In genomic region chr4:157076578-157076947, GRCh38 we compare ENCODE assay signal across 10 cellular contexts. TPM values are rescaled to one million over a fixed set of nuclear protein-coding genes. Genes with fewer than 3 reads are reported as not detected.
DNase-seq lines count a peak whose midpoint lies in the region; ATAC-seq and TF ChIP-seq lines count a peak whose summit lies in the region.
"Had no signal": no experiment of that assay in that cellular context is flagged by ENCODE, and none has a peak within 500 bp of the region (broad histone marks: within the 10 kb centered on the region; RNA-seq: fewer than 3 reads in every experiment).

No MANE protein-coding gene starts in this region.

- DNase-seq in AG04450 (ENCODE audit: low read depth, low spot score) (no peak), NCI-H2029 treated with DMSO at 0.1 percent for 48 hours (lab: John Stamatoyannopoulos, UW) (peak; percentile 8), myocyte (ENCODE audit: low read depth) (peak; percentile 13), ureter (ENCODE audit: low spot score) (no peak), GM19238 (ENCODE audit: insufficient read length, low spot score) (no peak)
- DNase-seq in activated naive CD4-positive, alpha-beta T cell treated with anti-CD3 and anti-CD28 coated beads, Interleukin-2, amount 10 ng/mL, durations not matched to agents 7 days and 5 days: no peak
- DNase-seq: DND-41, natural killer cell had no signal

- POLR2A ChIA-PET in AG04450 (lab: Yijun Ruan, JAX): no interaction called here

- H3K27me3 Mint-ChIP-seq in activated naive CD4-positive, alpha-beta T cell treated with anti-CD3 and anti-CD28 coated beads, Interleukin-2, amount 10 ng/mL, durations not matched to agents 7 days and 5 days: peaks cover 16% of the 10 kb centered on the region

- H3K4me1 Mint-ChIP-seq in activated naive CD4-positive, alpha-beta T cell treated with anti-CD3 and anti-CD28 coated beads, Interleukin-2, amount 10 ng/mL, durations not matched to agents 7 days and 5 days: no peaks in the 10 kb centered on the region

- CTCF ChIA-PET in AG04450 (lab: Charles Lee): interaction anchor here (1.7 kb wide), 1 partner anchor 31 kb away, joined by 5 read pairs; no protein-coding TSS in a partner anchor
- CTCF ChIA-PET in activated naive CD4-positive, alpha-beta T cell treated with anti-CD3 and anti-CD28 coated beads, Interleukin-2, amount 10 ng/mL, durations not matched to agents 7 days and 5 days (lab: Charles Lee): no interaction called here

- H3K4me3 Mint-ChIP-seq in activated naive CD4-positive, alpha-beta T cell treated with anti-CD3 and anti-CD28 coated beads, Interleukin-2, amount 10 ng/mL, durations not matched to agents 7 days and 5 days: no peak overlapping the region
- H3K4me3 Mint-ChIP-seq: natural killer cell had no signal

- no peaks in the 10 kb centered on the region for H3K4me1 ChIP-seq in ectodermal cell (ENCODE audit: control insufficient read depth, insufficient read depth, low read length)

- H3K4me3 ChIP-seq in AG04450 (ENCODE audit: low read depth, low read length): peak overlapping the region; percentile 77
- peak overlapping the region; percentile 61 for H3K4me3 ChIP-seq in ectodermal cell (ENCODE audit: insufficient read depth, low read depth, low read length)

- H3K27ac Mint-ChIP-seq in activated naive CD4-positive, alpha-beta T cell treated with anti-CD3 and anti-CD28 coated beads, Interleukin-2, amount 10 ng/mL, durations not matched to agents 7 days and 5 days: no peak overlapping the region
- H3K27ac Mint-ChIP-seq: natural killer cell had no signal

- H3K9me3 ChIP-seq in AG04450 (ENCODE audit: control insufficient read depth, insufficient read depth, low read length) (no peaks in the 10 kb centered on the region), ectodermal cell (ENCODE audit: control insufficient read depth, low read length) (no peaks in the 10 kb centered on the region)

- no peaks in the 10 kb centered on the region for H3K27me3 ChIP-seq in AG04450 (ENCODE audit: control insufficient read depth, insufficient read depth, low read length)
- H3K27me3 ChIP-seq in ectodermal cell (ENCODE audit: control insufficient read depth, insufficient read depth, low read length, poor library complexity, severe bottlenecking): peaks cover 33% of the 10 kb centered on the region

- no peaks in the 10 kb centered on the region for H3K36me3 Mint-ChIP-seq in activated naive CD4-positive, alpha-beta T cell treated with anti-CD3 and anti-CD28 coated beads, Interleukin-2, amount 10 ng/mL, durations not matched to agents 7 days and 5 days
- H3K36me3 Mint-ChIP-seq: natural killer cell had no signal

- H3K36me3 ChIP-seq in ectodermal cell (ENCODE audit: control insufficient read depth, insufficient read depth, low read length): no peaks in the 10 kb centered on the region

- 3% methylated on average over 8 of the region's 8 CpGs for WGBS in ectodermal cell, 2 experiments

- H3K9me3 Mint-ChIP-seq in activated naive CD4-positive, alpha-beta T cell treated with anti-CD3 and anti-CD28 coated beads, Interleukin-2, amount 10 ng/mL, durations not matched to agents 7 days and 5 days: no peaks in the 10 kb centered on the region

- no peak for ATAC-seq in HG02870 (IDR thresholded peaks at IDR 0.05; ENCODE audit: unreplicated experiment)
- ATAC-seq: natural killer cell had no signal

- TF ChIP-seq CTCF in AG04450 (IDR thresholded peaks at IDR 0.05; ENCODE audit: low read depth, low read length): no peak

- H3K27ac ChIP-seq in AG04450 (ENCODE audit: low read depth, low read length) (no peak overlapping the region), ectodermal cell (ENCODE audit: insufficient read depth, low read depth, low read length, poor library complexity, severe bottlenecking) (no peak overlapping the region)

RNA-seq across cellular contexts. Expression of gene GLRB, which starts 0.6 kb away (rescaled TPM):
- 8.3 and 11.8 TPM in 2 replicates for polyA plus RNA-seq in AG04450 (2011; rRNA removed)
- polyA minus RNA-seq in AG04450 (2011; rRNA and poly(A)+ RNA removed): 3.5 and 4.1 TPM in 2 replicates
- polyA plus RNA-seq in ectodermal cell (2013, experiment 1 of 4): 4.3 TPM
- 3.4 TPM for polyA plus RNA-seq in ectodermal cell (2013, experiment 2 of 4)
- polyA plus RNA-seq in ectodermal cell (2013, experiment 3 of 4): 3.4 TPM
- 3.2 TPM for polyA plus RNA-seq in ectodermal cell (2013, experiment 4 of 4)
- total RNA-seq in myocyte (21.6 and 24.8 TPM in 2 replicates), ureter (2.4 TPM)
- 10.1 TPM for polyA plus RNA-seq in myocyte (2012)
- total RNA-seq: natural killer cell had no signal

Comparison
In these comparisons a context has a peak if more than half of its experiments do, and no peak if none do; other contexts are left out.
1. DNase-seq: peak in NCI-H2029 treated with DMSO at 0.1 percent for 48 hours (single experiment) and myocyte (single experiment); none in AG04450 (single experiment), ureter (single experiment), GM19238 (single experiment) and activated naive CD4-positive, alpha-beta T cell treated with anti-CD3 and anti-CD28 coated beads, Interleukin-2, amount 10 ng/mL, durations not matched to agents 7 days and 5 days (single experiment).